32 cellular contexts compared by ENCODE assay signal in genomic region chr4:121582296-121582695, GRCh38.
"Had no signal": no experiment of that assay in that cellular context is flagged by ENCODE, and none has a peak within 500 bp of the region (broad histone marks: within the 10 kb centered on the region; RNA-seq: fewer than 3 reads in every experiment).

No MANE protein-coding gene starts in this region.

- H3K9me3 ChIP-seq: right atrium auricular region, stomach, thyroid gland had no signal

- H3K4me3 Mint-ChIP-seq: activated CD4-positive, alpha-beta T cell treated with anti-CD3 and anti-CD28 coated beads, Interleukin-2, amount 10 ng/mL, durations not matched to agents 7 days and 5 days; activated CD8-positive, alpha-beta T cell treated with anti-CD3 and anti-CD28 coated beads for 36 hours; activated T-cell treated with anti-CD3 and anti-CD28 coated beads, Interleukin-2, amount 50 U/mL, for 4 hours; activated T-helper 17 cell treated with anti-CD3 and anti-CD28 coated beads, Interleukin-2, amount 50 U/mL, for 72 hours; mesothelial cell of epicardium; naive B cell; neural progenitor cell; stimulated activated naive B cell treated with anti-CD40 and anti-IgM and Interleukin-4, amounts not matched to agents 10 μg/mL and 1 μg/mL and 100 μg/mL, for 72 hours; T-helper 17 cell; WTC11 had no signal

- H3K9ac ChIP-seq: neural progenitor cell, parathyroid adenoma had no signal

- H3K27ac ChIP-seq: brain microvascular endothelial cell, neural progenitor cell, parathyroid adenoma, right atrium auricular region, stomach, thyroid gland had no signal

- H3K4me1 Mint-ChIP-seq: activated CD4-positive, alpha-beta T cell treated with anti-CD3 and anti-CD28 coated beads, Interleukin-2, amount 10 ng/mL, durations not matched to agents 7 days and 5 days; mesothelial cell of epicardium; naive B cell; stimulated activated naive B cell treated with anti-CD40 and anti-IgM and Interleukin-4, amounts not matched to agents 10 μg/mL and 1 μg/mL and 100 μg/mL, for 72 hours; T-helper 17 cell had no signal

- H3K27ac Mint-ChIP-seq: activated CD4-positive, alpha-beta T cell treated with anti-CD3 and anti-CD28 coated beads, Interleukin-2, amount 10 ng/mL, durations not matched to agents 7 days and 5 days; activated CD8-positive, alpha-beta T cell treated with anti-CD3 and anti-CD28 coated beads for 36 hours; activated T-helper 17 cell treated with anti-CD3 and anti-CD28 coated beads, Interleukin-2, amount 50 U/mL, for 72 hours; mesothelial cell of epicardium; naive B cell; neural progenitor cell; stimulated activated naive B cell treated with anti-CD40 and anti-IgM and Interleukin-4, amounts not matched to agents 10 μg/mL and 1 μg/mL and 100 μg/mL, for 72 hours; T-helper 17 cell; WTC11 had no signal

- DNase-seq: activated CD4-positive, alpha-beta T cell treated with anti-CD3 and anti-CD28 coated beads for 1 hour; activated CD4-positive, alpha-beta T cell treated with anti-CD3 and anti-CD28 coated beads, Interleukin-2, amount 10 ng/mL, durations not matched to agents 7 days and 5 days; activated CD8-positive, alpha-beta T cell treated with anti-CD3 and anti-CD28 coated beads for 36 hours; activated gamma-delta T cell treated with Interleukin-2 at 50 U/mL for 16 hours; activated naive CD4-positive, alpha-beta T cell treated with anti-CD3 and anti-CD28 coated beads, Interleukin-2, amount 50 U/mL, for 16 hours; activated T-cell treated with anti-CD3 and anti-CD28 coated beads, Interleukin-2, amount 50 U/mL, for 4 hours; amniotic stem cell; brain microvascular endothelial cell; central memory CD4-positive, alpha-beta T cell; effector CD8-positive, alpha-beta T cell; erythroblast; left ventricle myocardium superior; naive B cell; occipital lobe; stimulated activated CD4-positive, alpha-beta T cell treated with anti-CD3 and anti-CD28 coated beads, Interleukin-1b, Interleukin-23, amount 100 ng/mL, for 48 hours; stimulated activated CD4-positive, alpha-beta T cell treated with anti-CD3 and anti-CD28 coated beads, Interleukin-4, amount 100 ng/mL, for 4 hours; stimulated activated CD8-positive, alpha-beta memory T cell treated with anti-CD3 and anti-CD28 coated beads, Interleukin-4, amount 100 ng/mL, for 48 hours; stimulated activated naive B cell treated with anti-CD40 and anti-IgM and Interleukin-4, amounts not matched to agents 10 μg/mL and 1 μg/mL and 100 μg/mL, for 72 hours; stomach; T-helper 17 cell; T1000; thyroid gland had no signal

- H3K9me3 Mint-ChIP-seq: activated CD4-positive, alpha-beta T cell treated with anti-CD3 and anti-CD28 coated beads, Interleukin-2, amount 10 ng/mL, durations not matched to agents 7 days and 5 days; activated CD8-positive, alpha-beta T cell treated with anti-CD3 and anti-CD28 coated beads for 36 hours; activated T-cell treated with anti-CD3 and anti-CD28 coated beads, Interleukin-2, amount 50 U/mL, for 4 hours; activated T-helper 17 cell treated with anti-CD3 and anti-CD28 coated beads, Interleukin-2, amount 50 U/mL, for 72 hours; mesothelial cell of epicardium; neural progenitor cell; stimulated activated naive B cell treated with anti-CD40 and anti-IgM and Interleukin-4, amounts not matched to agents 10 μg/mL and 1 μg/mL and 100 μg/mL, for 72 hours; WTC11 had no signal

- H3K27me3 ChIP-seq: brain microvascular endothelial cell, neural progenitor cell, right atrium auricular region, stomach, thyroid gland had no signal

- FAIRE-seq: astrocyte, endometrium, islet of Langerhans had no signal

- H3K36me3 Mint-ChIP-seq: mesothelial cell of epicardium; naive B cell; neural progenitor cell; stimulated activated naive B cell treated with anti-CD40 and anti-IgM and Interleukin-4, amounts not matched to agents 10 μg/mL and 1 μg/mL and 100 μg/mL, for 72 hours; WTC11 had no signal

- H3K4me2 ChIP-seq: neural progenitor cell, smooth muscle cell had no signal

- H3K4me1 ChIP-seq: neural progenitor cell, parathyroid adenoma, right atrium auricular region, stomach had no signal

- H2AFZ ChIP-seq: neural progenitor cell, parathyroid adenoma had no signal

- ATAC-seq: activated CD8-positive, alpha-beta T cell treated with anti-CD3 and anti-CD28 coated beads for 36 hours; activated T-cell treated with anti-CD3 and anti-CD28 coated beads, Interleukin-2, amount 50 U/mL, for 4 hours; activated T-helper 17 cell treated with anti-CD3 and anti-CD28 coated beads, Interleukin-2, amount 50 U/mL, for 72 hours; left ventricle myocardium superior; stimulated activated naive B cell treated with anti-CD40 and anti-IgM and Interleukin-4, amounts not matched to agents 10 μg/mL and 1 μg/mL and 100 μg/mL, for 72 hours; T-helper 17 cell; WTC11 had no signal

- H3K36me3 ChIP-seq: brain microvascular endothelial cell, neural progenitor cell, right atrium auricular region, stomach, thyroid gland had no signal

- H3K79me2 ChIP-seq: parathyroid adenoma had no signal

- H3K4me3 ChIP-seq: neural progenitor cell, right atrium auricular region, smooth muscle cell, stomach, thyroid gland had no signal
